In the genomic region with DNA sequence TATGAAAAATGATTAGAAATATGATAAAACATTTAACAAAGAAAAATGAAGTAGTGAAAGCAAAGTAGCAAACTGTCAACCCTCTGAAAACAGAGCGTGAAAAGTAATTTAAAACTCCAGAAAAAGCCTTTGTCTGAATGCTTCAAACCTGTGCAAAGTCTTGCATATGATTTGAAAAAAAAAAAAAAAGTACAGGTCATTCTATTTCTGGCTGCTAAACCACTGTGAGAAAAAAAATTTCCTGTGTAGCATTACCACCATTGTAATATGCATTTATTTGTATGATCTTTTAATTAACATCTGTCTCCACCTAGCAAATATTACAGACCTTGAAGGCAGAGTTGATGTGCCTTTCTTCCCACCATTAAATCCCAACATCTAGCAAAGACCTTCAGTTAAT, we compare ENCODE assay signal across 7 cellular contexts.
"Had no signal": no experiment of that assay in that cellular context is flagged by ENCODE, and none has a peak within 500 bp of the region (broad histone marks: within the 10 kb centered on the region; RNA-seq: fewer than 3 reads in every experiment).

No MANE protein-coding gene starts in this region.

- FAIRE-seq: G401.6, GM12891, GM12892, GM18507, GM19239 had no signal

- DNase-seq: GDM1, GF-D8 had no signal
